9 cellular contexts compared by ENCODE assay signal in genomic region chr1:159918041-159918917, GRCh38. TPM values are rescaled to one million over a fixed set of nuclear protein-coding genes. Genes with fewer than 3 reads are reported as not detected.
DNase-seq lines count a peak whose midpoint lies in the region; ATAC-seq and TF ChIP-seq lines count a peak whose summit lies in the region.
"Had no signal": no experiment of that assay in that cellular context is flagged by ENCODE, and none has a peak within 500 bp of the region (broad histone marks: within the 10 kb centered on the region; RNA-seq: fewer than 3 reads in every experiment).

No MANE protein-coding gene starts in this region.

- peaks cover 45% of the 10 kb centered on the region for H3F3A ChIP-seq in GM23248 (ENCODE audit: insufficient read depth)

- no peak overlapping the region for H3K23ac ChIP-seq in H9 (ENCODE audit: insufficient read length, low read depth, low read length)

- no peaks in the 10 kb centered on the region for H3K9me3 Mint-ChIP-seq in T-cell
- H3K9me3 Mint-ChIP-seq in stimulated activated memory B cell treated with anti-CD40 and anti-IgM and Interleukin-4, amounts not matched to agents 10 μg/mL and 1 μg/mL and 100 μg/mL, for 72 hours = no peaks in the 10 kb centered on the region
- no peaks in the 10 kb centered on the region; a peak in 1 of 5 replicates for H3K9me3 Mint-ChIP-seq in H9

- no peak overlapping the region for H3K9ac ChIP-seq in GM23248
- H3K9ac ChIP-seq in H9 (ENCODE audit: extremely low read depth, insufficient read length, low read length) = no peak overlapping the region

- H2BK12ac ChIP-seq in H9 (ENCODE audit: insufficient read length, low read depth, low read length) = no peak overlapping the region

- H3K56ac ChIP-seq in H9 (ENCODE audit: insufficient read length, low read depth, low read length) = no peak overlapping the region

- no peak overlapping the region for H3K18ac ChIP-seq in H9 (ENCODE audit: insufficient read length, low read depth, low read length)

- H3K4me1 ChIP-seq in GM23248 (ENCODE audit: insufficient read depth) = peaks cover 57% of the 10 kb centered on the region
- peaks cover 18% of the 10 kb centered on the region; the same call in 1 of the 2 replicates for H3K4me1 ChIP-seq in H9 (ENCODE audit: insufficient read depth, low read length)

- CTCF ChIA-PET in T-cell (lab: Charles Lee) = interaction anchor here in 1 of 2 donors (0.5 kb wide), 1 partner anchor 47 kb away, joined by 3 read pairs; no protein-coding TSS in a partner anchor

- no peak overlapping the region for H3K4me3 Mint-ChIP-seq in T-cell
- H3K4me3 Mint-ChIP-seq in stimulated activated memory B cell treated with anti-CD40 and anti-IgM and Interleukin-4, amounts not matched to agents 10 μg/mL and 1 μg/mL and 100 μg/mL, for 72 hours = no peak overlapping the region
- H3K4me3 Mint-ChIP-seq in H9 = no peak overlapping the region

- POLR2A ChIA-PET in T-cell (lab: Charles Lee) = no interaction called here

- H3K4me1 Mint-ChIP-seq in T-cell (peaks cover 74 to 87% (median 86%) of the 10 kb centered on the region in 3 donors), H9 (peaks cover 51 to 56% of the 10 kb centered on the region in 2 experiments)
- peaks cover 82% of the 10 kb centered on the region for H3K4me1 Mint-ChIP-seq in stimulated activated memory B cell treated with anti-CD40 and anti-IgM and Interleukin-4, amounts not matched to agents 10 μg/mL and 1 μg/mL and 100 μg/mL, for 72 hours

- no peaks in the 10 kb centered on the region for H3K27me3 ChIP-seq in GM23248 (replicated peaks; ENCODE audit: insufficient read depth)
- H3K27me3 ChIP-seq in WERI-Rb-1 (ENCODE audit: insufficient read depth, low read depth, severe bottlenecking) = no peaks in the 10 kb centered on the region
- no peaks in the 10 kb centered on the region for H3K27me3 ChIP-seq in H9 (ENCODE audit: insufficient read depth, low read length)

- H3K79me1 ChIP-seq in H9 (ENCODE audit: insufficient read depth, low read depth, low read length, poor library complexity, severe bottlenecking) = no peaks in the 10 kb centered on the region

- H3K36me3 ChIP-seq in GM23248 (ENCODE audit: low read depth) (peaks cover 20% of the 10 kb centered on the region), WERI-Rb-1 (peaks cover 43% of the 10 kb centered on the region)

- WGBS in GM23248 (ENCODE audit: low coverage in 1 of 2, low lambda C conversion rate in 2 of 2, missing lambda C conversion rate in 2 of 2), 2 experiments = 70 to 71% methylated on average over 12 of the region's 12 CpGs
- WGBS in H9 (ENCODE audit: extremely low coverage, insufficient read length, low lambda C conversion rate) = no CpG with 5 or more reads among the region's 12 CpGs

- peak overlapping the region; percentile 37 for H3K27ac ChIP-seq in GM23248
- no peak overlapping the region for H3K27ac ChIP-seq in WERI-Rb-1
- H3K27ac ChIP-seq in H9 (ENCODE audit: insufficient read length, low read depth, low read length) = no peak overlapping the region

- H3T11ph ChIP-seq in H9 (ENCODE audit: low read length) = no peak overlapping the region

- H3K4ac ChIP-seq in H9 (ENCODE audit: low read depth, low read length) = no peak overlapping the region

- TF ChIP-seq CTCF in WERI-Rb-1 (IDR thresholded peaks at IDR 0.05; ENCODE audit: low read depth, low read length) (no peak), H9 (conservative IDR thresholded peaks at IDR 0.05) (no peak)

- H3K79me2 ChIP-seq in GM23248 (ENCODE audit: insufficient read depth) = peaks cover 46% of the 10 kb centered on the region
- H3K79me2 ChIP-seq in H9 (ENCODE audit: insufficient read depth, low read length) = no peaks in the 10 kb centered on the region

- H2AK5ac ChIP-seq in H9 (ENCODE audit: insufficient read length, low read length) = no peak overlapping the region

- H4K20me1 ChIP-seq in GM23248 (ENCODE audit: insufficient read depth) (no peaks in the 10 kb centered on the region), H9 (ENCODE audit: control insufficient read depth, insufficient read depth, insufficient read length) (no peaks in the 10 kb centered on the region)

- no peak overlapping the region for H2BK120ac ChIP-seq in H9 (ENCODE audit: low read depth, low read length, poor library complexity, severe bottlenecking)

- peak overlapping the region; percentile 80 to 84 for H3K27ac Mint-ChIP-seq in T-cell
- peak overlapping the region; percentile 96 for H3K27ac Mint-ChIP-seq in stimulated activated memory B cell treated with anti-CD40 and anti-IgM and Interleukin-4, amounts not matched to agents 10 μg/mL and 1 μg/mL and 100 μg/mL, for 72 hours
- peak overlapping the region in 1 of 3 experiments; percentile 42; a peak in 1 of 7 replicates for H3K27ac Mint-ChIP-seq in H9

- no peaks in the 10 kb centered on the region for H3K23me2 ChIP-seq in H9 (ENCODE audit: insufficient read length, low read depth, low read length, poor library complexity, severe bottlenecking)

- H3K27me3 Mint-ChIP-seq in T-cell (no peaks in the 10 kb centered on the region), H9 (ENCODE audit: low read depth) (0 out of 2 replicates have a peak, but pooled peaks cover under 1% of the 10 kb centered on the region)
- no peaks in the 10 kb centered on the region for H3K27me3 Mint-ChIP-seq in stimulated activated memory B cell treated with anti-CD40 and anti-IgM and Interleukin-4, amounts not matched to agents 10 μg/mL and 1 μg/mL and 100 μg/mL, for 72 hours

- H3K9me3 ChIP-seq in GM23248 (ENCODE audit: low read depth) (no peaks in the 10 kb centered on the region), WERI-Rb-1 (ENCODE audit: severe bottlenecking) (no peaks in the 10 kb centered on the region), H9 (ENCODE audit: control insufficient read depth, low read depth, low read length) (no peaks in the 10 kb centered on the region)

- H2BK15ac ChIP-seq in H9 (ENCODE audit: low read depth, low read length) = no peak overlapping the region

- no peak overlapping the region for H2BK5ac ChIP-seq in H9 (ENCODE audit: insufficient read length, low read length)

- no peak for ATAC-seq in T-cell (replicated peaks in 1 of 4)
- no peak for ATAC-seq in stimulated activated memory B cell treated with anti-CD40 and anti-IgM and Interleukin-4, amounts not matched to agents 10 μg/mL and 1 μg/mL and 100 μg/mL, for 72 hours
- no peak for ATAC-seq in SK-N-SH treated with all-trans-retinoic acid at 6 μM for 48 hours

- no peak overlapping the region for H2AFZ ChIP-seq in GM23248
- no peak overlapping the region for H2AFZ ChIP-seq in H9 (ENCODE audit: low read length)

- H3K4me3 ChIP-seq in GM23248 (no peak overlapping the region), WERI-Rb-1 (ENCODE audit: low read depth, low read length) (no peak overlapping the region)

- H4K91ac ChIP-seq in H9 (ENCODE audit: insufficient read length, low read depth, low read length) = no peak overlapping the region

- H4K5ac ChIP-seq in H9 (ENCODE audit: insufficient read length, low read depth, low read length) = no peak overlapping the region

- in situ Hi-C loops in GM23248 (cut with MboI) = no loop called here

- H3K36me3 Mint-ChIP-seq in T-cell = peaks cover 49% of the 10 kb centered on the region
- peaks cover 66% of the 10 kb centered on the region for H3K36me3 Mint-ChIP-seq in stimulated activated memory B cell treated with anti-CD40 and anti-IgM and Interleukin-4, amounts not matched to agents 10 μg/mL and 1 μg/mL and 100 μg/mL, for 72 hours
- peaks cover 0 to 35% (median 20%) of the 10 kb centered on the region in 3 experiments; a peak in 5 of 7 replicates for H3K36me3 Mint-ChIP-seq in H9 (ENCODE audit: insufficient read depth in 1 of 3, low read depth in 3 of 3)

- H4K8ac ChIP-seq in H9 (replicated peaks; ENCODE audit: insufficient read length, low read depth, low read length) = no peak overlapping the region

- no peak overlapping the region for H3K14ac ChIP-seq in H9 (ENCODE audit: insufficient read depth, low read length)

- H3K4me2 ChIP-seq in GM23248 (ENCODE audit: unreplicated experiment) (no peak overlapping the region), H9 (ENCODE audit: insufficient read depth, insufficient read length, low read length) (no peak overlapping the region)

- H3K9me2 ChIP-seq in GM23248 (ENCODE audit: insufficient read depth) = no peaks in the 10 kb centered on the region

- peak; percentile 49 for DNase-seq in GM23248
- no peak for DNase-seq in T-cell
- peak; percentile 27 for DNase-seq in fibroblast of gingiva (ENCODE audit: low read depth)
- DNase-seq in WERI-Rb-1 = no peak
- no peak for DNase-seq in H9
- DNase-seq: NCI-H187 treated with DMSO at 0.1 percent for 48 hours had no signal

- H2BK20ac ChIP-seq in H9 (ENCODE audit: low read depth, low read length, poor library complexity, severe bottlenecking) = no peak overlapping the region

TF ChIP-seq in SK-N-SH treated with all-trans-retinoic acid at 6 μM for 48 hours, 23 proteins besides CTCF, POLR2A, EP300 and RAD21:
- TF ChIP-seq SNAI2 (CRISPR knock-in tag; IDR thresholded peaks at IDR 0.05) (no peak), ZFP30 (CRISPR knock-in tag; IDR thresholded peaks at IDR 0.05) (no peak), ZNF8 (CRISPR knock-in tag; IDR thresholded peaks at IDR 0.05) (no peak), CSDC2 (CRISPR knock-in tag; IDR thresholded peaks at IDR 0.05) (no peak)

RNA-seq across cellular contexts. Expression of gene TAGLN2, which starts 7.0 kb away (rescaled TPM):
- 360 and 400 TPM in 2 replicates for total RNA-seq in GM23248 (2014; rRNA removed; shearing (Covaris generic))
- polyA plus RNA-seq in GM23248 (2016; fragmentation: Nextera tagmentation; extraction: Ambion mirVana) = 692 and 713 TPM in 2 replicates
- 100 to 1,000 TPM; 210 to 372 (median 245) TPM for total RNA-seq in T-cell
- total RNA-seq in H9 (2021) = 76.7 and 80.5 TPM in 2 replicates

RNA-seq across cellular contexts. Expression of gene CFAP45, which starts 18.3 kb away (rescaled TPM):
- not detected in 2 replicates for total RNA-seq in GM23248 (2014; rRNA removed; shearing (Covaris generic))
- polyA plus RNA-seq in GM23248 (2016; fragmentation: Nextera tagmentation; extraction: Ambion mirVana) = 0.34 and 0.51 TPM in 2 replicates
- total RNA-seq in T-cell (1 to 10 TPM; 1.2 to 4.7 (median 1.5) TPM), H9 (2021) (0.53 and 0.85 TPM in 2 replicates)

RNA-seq across cellular contexts. Expression of gene IGSF9, which starts 27.1 kb away (rescaled TPM):
- total RNA-seq in GM23248 (2014; rRNA removed; shearing (Covaris generic)) = not detected in 2 replicates
- polyA plus RNA-seq in GM23248 (2016; fragmentation: Nextera tagmentation; extraction: Ambion mirVana) = 0.13 TPM in 1 of 2 replicates, not detected in the other
- total RNA-seq in T-cell (under 1 TPM in 3 of 5 donors, not detected in 2; 0.06 to 0.16 (median 0.12) TPM), H9 (2021) (11.3 and 12.3 TPM in 2 replicates)
- total RNA-seq: mononuclear cell had no signal

RNA-seq across cellular contexts. Expression of gene SLAMF9, which starts 35.8 kb away (rescaled TPM):
- total RNA-seq in GM23248 (2014; rRNA removed; shearing (Covaris generic)) = not detected in 2 replicates
- polyA plus RNA-seq in GM23248 (2016; fragmentation: Nextera tagmentation; extraction: Ambion mirVana) = 0.48 and 0.51 TPM in 2 replicates
- total RNA-seq in T-cell (not detected), H9 (2021) (not detected in 2 replicates)

RNA-seq across cellular contexts. Expression of gene VSIG8, which starts 55.8 kb away (rescaled TPM):
- not detected in 2 replicates for total RNA-seq in GM23248 (2014; rRNA removed; shearing (Covaris generic))
- polyA plus RNA-seq in GM23248 (2016; fragmentation: Nextera tagmentation; extraction: Ambion mirVana) = not detected in 2 replicates
- not detected for total RNA-seq in T-cell
- total RNA-seq in H9 (2021) = not detected in 2 replicates

Comparison
In these comparisons a context has a peak if more than half of its experiments do, and no peak if none do; other contexts are left out.
1. DNase-seq: peak in GM23248 (single experiment) and fibroblast of gingiva (single experiment); none in T-cell (0 of 34), WERI-Rb-1 (single experiment) and H9 (single experiment).
2. RNA of gene IGSF9, which starts 27.1 kb away (total RNA-seq): 11.3 to 12.3 TPM in H9; 0.06 to 0.16 TPM in T-cell and not detected in GM23248; every median in the first group is over 10 times any median in the second.